ENCODE assay signal across 19 cellular contexts in genomic region chr18:49843131-49843530, GRCh38. TPM values are rescaled to one million over a fixed set of nuclear protein-coding genes. Genes with fewer than 3 reads are reported as not detected.
DNase-seq lines count a peak whose midpoint lies in the region; ATAC-seq and TF ChIP-seq lines count a peak whose summit lies in the region.
"Had no signal": no experiment of that assay in that cellular context is flagged by ENCODE, and none has a peak within 500 bp of the region (broad histone marks: within the 10 kb centered on the region; RNA-seq: fewer than 3 reads in every experiment).

No MANE protein-coding gene starts in this region.

- H3F3A ChIP-seq in MM.1S (ENCODE audit: insufficient read depth, low read length) (no peaks in the 10 kb centered on the region), neural progenitor cell (ENCODE audit: low read depth) (no peaks in the 10 kb centered on the region)

- ATAC-seq in GM21737 (IDR thresholded peaks at IDR 0.05; ENCODE audit: unreplicated experiment) = no peak
- ATAC-seq in GM21447 (IDR thresholded peaks at IDR 0.05; ENCODE audit: unreplicated experiment) = no peak
- ATAC-seq: HCT116 had no signal

- H3K9me3 Mint-ChIP-seq in neural progenitor cell = no peaks in the 10 kb centered on the region
- H3K9me3 Mint-ChIP-seq: CD4-positive, alpha-beta memory T cell; HFFc6 had no signal

- H3K9me2 ChIP-seq in MM.1S (replicated peaks; ENCODE audit: insufficient read depth, low read length) = no peaks in the 10 kb centered on the region

- peaks cover 4% of the 10 kb centered on the region for H3K36me3 Mint-ChIP-seq in neural progenitor cell
- H3K36me3 Mint-ChIP-seq: CD14-positive monocyte had no signal

- H4K20me1 ChIP-seq in MM.1S (ENCODE audit: insufficient read depth, low read length) (no peaks in the 10 kb centered on the region), neural progenitor cell (ENCODE audit: low read depth) (no peaks in the 10 kb centered on the region)
- H4K20me1 ChIP-seq: BLaER1 had no signal

- H3K27me3 ChIP-seq in MM.1S (replicated peaks; ENCODE audit: insufficient read depth, low read length) (no peaks in the 10 kb centered on the region), neural progenitor cell (no peaks in the 10 kb centered on the region)
- H3K27me3 ChIP-seq: BLaER1 had no signal

- no peak overlapping the region for H3K9ac ChIP-seq in MM.1S (ENCODE audit: low read length)
- no peak overlapping the region for H3K9ac ChIP-seq in neural progenitor cell
- H3K9ac ChIP-seq: BLaER1 had no signal

- H3K36me3 ChIP-seq in MM.1S (replicated peaks; ENCODE audit: insufficient read depth, low read length) = 0 out of 2 replicates have a peak, but pooled peaks cover 3% of the 10 kb centered on the region
- no peaks in the 10 kb centered on the region for H3K36me3 ChIP-seq in neural progenitor cell
- H3K36me3 ChIP-seq: BLaER1 had no signal

- H3K27ac ChIP-seq in MM.1S (ENCODE audit: low read length) = no peak overlapping the region
- H3K27ac ChIP-seq in neural progenitor cell = no peak overlapping the region
- H3K27ac ChIP-seq: BLaER1, HL-60 had no signal

- peak overlapping the region; percentile 26; the same call in 1 of the 2 replicates for H3K4me2 ChIP-seq in MM.1S (ENCODE audit: low read depth, low read length)
- no peak overlapping the region for H3K4me2 ChIP-seq in neural progenitor cell
- H3K4me2 ChIP-seq: BLaER1 had no signal

- peak; percentile 8 for DNase-seq in GM13976 (ENCODE audit: low spot score)
- no peak for DNase-seq in MM.1S
- DNase-seq in islet precursor cell = peak; percentile 16
- no peak for DNase-seq in neural progenitor cell (ENCODE audit: low spot score)
- DNase-seq in cerebellar nuclear complex (lab: John Stamatoyannopoulos, UW) = no peak
- DNase-seq in dedifferentiated amniotic fluid mesenchymal stem cell (ENCODE audit: extremely low spot score) = no peak
- DNase-seq: 8988T; CD4-positive, alpha-beta memory T cell; DMS153; DMS79; GDM1; GOT3; HFFc6 had no signal

- H3K79me2 ChIP-seq in MM.1S (ENCODE audit: low read length) = no peaks in the 10 kb centered on the region
- no peaks in the 10 kb centered on the region for H3K79me2 ChIP-seq in neural progenitor cell (ENCODE audit: low read depth)

- H3K27ac Mint-ChIP-seq in neural progenitor cell = peak overlapping the region; percentile 57
- H3K27ac Mint-ChIP-seq: CD14-positive monocyte, HFFc6 had no signal

- H2AFZ ChIP-seq in MM.1S (ENCODE audit: low read length) (no peak overlapping the region), neural progenitor cell (replicated peaks) (no peak overlapping the region)

- H3K4me3 ChIP-seq in MM.1S (ENCODE audit: low read length) (no peak overlapping the region), neural progenitor cell (no peak overlapping the region)
- H3K4me3 ChIP-seq: BLaER1 had no signal

- H3K4me3 Mint-ChIP-seq in neural progenitor cell = no peak overlapping the region
- H3K4me3 Mint-ChIP-seq: CD14-positive monocyte; CD4-positive, alpha-beta memory T cell; HFFc6 had no signal

- in situ Hi-C loops in GM13976 (cut with MboI; ENCODE audit: low sequenced_read_pairs, unreplicated experiment) = no loop called here

- H3K4me1 ChIP-seq in MM.1S (ENCODE audit: low read length) (peaks cover 26% of the 10 kb centered on the region), neural progenitor cell (peaks cover 22% of the 10 kb centered on the region)

- no peaks in the 10 kb centered on the region for H3K9me3 ChIP-seq in MM.1S (replicated peaks; ENCODE audit: insufficient read depth, low read length)
- H3K9me3 ChIP-seq in neural progenitor cell (ENCODE audit: low read depth) = no peaks in the 10 kb centered on the region
- H3K9me3 ChIP-seq: BLaER1 had no signal

- peaks cover 11% of the 10 kb centered on the region for H3K27me3 Mint-ChIP-seq in neural progenitor cell (ENCODE audit: insufficient read depth, low read depth)

- TF ChIP-seq CTCF in GM13976 (IDR thresholded peaks at IDR 0.05; ENCODE audit: borderline replicate concordance, control extremely low read depth, extremely low read depth, insufficient read depth, missing control alignments) = no peak
- TF ChIP-seq CTCF in MM.1S (IDR thresholded peaks at IDR 0.05; ENCODE audit: low read length) = no peak
- no peak for TF ChIP-seq CTCF in neural progenitor cell (IDR thresholded peaks at IDR 0.05)

- H3K4me1 Mint-ChIP-seq in neural progenitor cell = peaks cover 34% of the 10 kb centered on the region
- H3K4me1 Mint-ChIP-seq: CD14-positive monocyte had no signal

RNA-seq across cellular contexts. Expression of gene ACAA2, which starts 29.8 kb away (rescaled TPM):
- 70.9 and 91.9 TPM in 2 replicates for total RNA-seq in neural progenitor cell (ENCODE audit: low replicate concordance)

Comparison
In these comparisons a context has a peak if more than half of its experiments do, and no peak if none do; other contexts are left out.
1. DNase-seq: peak in GM13976 (single experiment) and islet precursor cell (single experiment); none in MM.1S (single experiment), neural progenitor cell (single experiment), cerebellar nuclear complex (0 of 2) and dedifferentiated amniotic fluid mesenchymal stem cell (single experiment).